In genomic region chr3:17431004-17431403, GRCh38 we compare ENCODE assay signal across 8 cellular contexts.
DNase-seq lines count a peak whose midpoint lies in the region; ATAC-seq, FAIRE-seq and TF ChIP-seq lines count a peak whose summit lies in the region.

No MANE protein-coding gene starts in this region.

- H3K27ac Mint-ChIP-seq in CD8-positive, alpha-beta memory T cell, result no peak overlapping the region

- no peak overlapping the region for H3K9ac ChIP-seq in IMR-90 (ENCODE audit: low read depth, low read length)

- H3K79me1 ChIP-seq in IMR-90 (ENCODE audit: low read depth in 1 of 2, low read length in 2 of 2), result no peaks in the 10 kb centered on the region; a peak in 1 of 4 replicates

- intact Hi-C loops in IMR-90 (cut with micrococcal nuclease), result loop anchor here (1.0 to 5.0 kb wide), 3 partner anchors 211 to 410 kb away; partner anchors contain the start of gene TBC1D5
- intact Hi-C loops in testis (cut with DNase I; ENCODE audit: low total_unique reads), result loop anchor here (10.0 kb wide), 1 partner anchor 414 kb away; no protein-coding TSS in a partner anchor

- peaks cover 0 to 4% (median 3%) of the 10 kb centered on the region in 3 donors for H3K36me3 Mint-ChIP-seq in CD8-positive, alpha-beta memory T cell

- H2AK9ac ChIP-seq in IMR-90 (replicated peaks; ENCODE audit: low read depth, low read length, poor library complexity), result no peak overlapping the region

- H3K36me3 ChIP-seq in IMR-90 (ENCODE audit: control insufficient read depth, insufficient read depth, low read length) (no peaks in the 10 kb centered on the region), testis (ENCODE audit: low read depth, missing control alignments) (no peaks in the 10 kb centered on the region)
- no peaks in the 10 kb centered on the region for H3K36me3 ChIP-seq in CD8-positive, alpha-beta memory T cell (ENCODE audit: insufficient read depth, low read length)

- no peaks in the 10 kb centered on the region for H3K27me3 ChIP-seq in IMR-90 (ENCODE audit: control insufficient read depth, insufficient read depth, low read length)
- H3K27me3 ChIP-seq in testis, result no peaks in the 10 kb centered on the region
- no peaks in the 10 kb centered on the region for H3K27me3 ChIP-seq in CD8-positive, alpha-beta memory T cell (ENCODE audit: insufficient read depth, low read length, poor library complexity, severe bottlenecking)

- no peak overlapping the region for H3K56ac ChIP-seq in IMR-90 (ENCODE audit: extremely low read depth, insufficient read depth, low read length)

- no peaks in the 10 kb centered on the region for H4K20me1 ChIP-seq in IMR-90 (ENCODE audit: insufficient read depth, low read length)

- no peak overlapping the region for H2BK120ac ChIP-seq in IMR-90 (ENCODE audit: low read depth, low read length)

- H3K4me1 ChIP-seq in IMR-90 (ENCODE audit: control insufficient read depth, insufficient read depth, low read length), result no peaks in the 10 kb centered on the region; the same call in 1 of the 2 replicates
- peaks cover 3% of the 10 kb centered on the region for H3K4me1 ChIP-seq in testis
- H3K4me1 ChIP-seq in CD8-positive, alpha-beta memory T cell (ENCODE audit: insufficient read depth, low read length), result no peaks in the 10 kb centered on the region

- H2AFZ ChIP-seq in IMR-90 (replicated peaks; ENCODE audit: low read length, poor library complexity), result no peak overlapping the region

- no peak overlapping the region for H3K14ac ChIP-seq in IMR-90 (replicated peaks; ENCODE audit: low read depth, low read length)

- no peak overlapping the region for H4K8ac ChIP-seq in IMR-90 (ENCODE audit: low read depth in 2 of 2, low read length in 2 of 2)

- H3K9me1 ChIP-seq in IMR-90 (ENCODE audit: insufficient read depth, low read length), result no peaks in the 10 kb centered on the region

- TF ChIP-seq POLR2A in IMR-90 (IDR thresholded peaks at IDR 0.05; ENCODE audit: low read depth, low read length) (no peak), testis (IDR thresholded peaks at IDR 0.05) (no peak)

- peaks cover 0 to 2% of the 10 kb centered on the region in 2 donors for H3K27me3 Mint-ChIP-seq in CD8-positive, alpha-beta memory T cell

- H3K23ac ChIP-seq in IMR-90 (ENCODE audit: low read depth, low read length), result no peak overlapping the region

- H3K27ac ChIP-seq in IMR-90 (ENCODE audit: insufficient read depth, low read length) (no peak overlapping the region), testis (no peak overlapping the region)
- H3K27ac ChIP-seq in CD8-positive, alpha-beta memory T cell (ENCODE audit: low read depth, low read length), result no peak overlapping the region

- H2AK5ac ChIP-seq in IMR-90 (ENCODE audit: low read depth, low read length), result no peak overlapping the region

- H3K18ac ChIP-seq in IMR-90 (ENCODE audit: low read depth, low read length), result no peak overlapping the region

- peak; percentile 44 for TF ChIP-seq CTCF in GM10248 (IDR thresholded peaks at IDR 0.05; ENCODE audit: control extremely low read depth, extremely low read depth, low read depth, missing control alignments)
- peak; percentile 55 for TF ChIP-seq CTCF in IMR-90 (conservative IDR thresholded peaks at IDR 0.05; ENCODE audit: low read depth, low read length)
- TF ChIP-seq CTCF in testis (IDR thresholded peaks at IDR 0.05), result peak in 2 of 3 experiments; percentile 7 to 38

- H3K4me1 Mint-ChIP-seq in CD8-positive, alpha-beta memory T cell, result no peaks in the 10 kb centered on the region

- WGBS in IMR-90 (ENCODE audit: extremely low coverage in 2 of 2, insufficient read length in 1 of 2), 2 experiments, result no CpG with 5 or more reads among the region's 2 CpGs
- 27 to 30% methylated on average over 2 of the region's 2 CpGs for WGBS in testis, 2 donors

- POLR2A ChIA-PET in GM10248 (lab: Yijun Ruan, JAX), result no interaction called here
- POLR2A ChIA-PET in IMR-90 (lab: Charles Lee; ENCODE audit: unreplicated experiment), result interaction anchor here (0.6 kb wide), 1 partner anchor 962 kb away, joined by 8 read pairs; no protein-coding TSS in a partner anchor
- POLR2A ChIA-PET in CD8-positive, alpha-beta memory T cell (lab: Charles Lee), result no interaction called here

- ATAC-seq in IMR-90 (ENCODE audit: low read depth), result peak; percentile 70; the same call in 1 of the 2 replicates
- ATAC-seq in SK-N-SH treated with all-trans-retinoic acid at 6 μM for 48 hours, result peak; percentile 79
- ATAC-seq in GM21737 (IDR thresholded peaks at IDR 0.05; ENCODE audit: unreplicated experiment), result no peak
- ATAC-seq in HG03280 (IDR thresholded peaks at IDR 0.05; ENCODE audit: unreplicated experiment), result no peak

- H3K4me2 ChIP-seq in IMR-90 (ENCODE audit: low read depth, low read length), result no peak overlapping the region

- dilution Hi-C loops in IMR-90 (cut with HindIII; ENCODE audit: low sequenced_read_pairs, unreplicated experiment), result no loop called here

- H3K4me3 Mint-ChIP-seq in CD8-positive, alpha-beta memory T cell, result no peak overlapping the region

- H3K9me3 ChIP-seq in IMR-90 (ENCODE audit: control insufficient read depth, insufficient read depth, low read length), result no peaks in the 10 kb centered on the region
- H3K9me3 ChIP-seq in testis, result no peaks in the 10 kb centered on the region
- no peaks in the 10 kb centered on the region for H3K9me3 ChIP-seq in CD8-positive, alpha-beta memory T cell (ENCODE audit: low read length)

- H4K5ac ChIP-seq in IMR-90 (ENCODE audit: low read depth, low read length), result no peak overlapping the region

- in situ Hi-C loops in IMR-90 (cut with MboI; ENCODE audit: low sequenced_read_pairs), result loop anchor here (5.0 kb wide), 1 partner anchor 406 kb away; no protein-coding TSS in a partner anchor

- no peak overlapping the region for H2BK15ac ChIP-seq in IMR-90 (ENCODE audit: low read depth, low read length)

- H3K4ac ChIP-seq in IMR-90 (ENCODE audit: low read depth, low read length), result no peak overlapping the region

- H4K91ac ChIP-seq in IMR-90 (ENCODE audit: insufficient read depth, low read depth, low read length), result no peak overlapping the region

- no peaks in the 10 kb centered on the region for H3K9me3 Mint-ChIP-seq in CD8-positive, alpha-beta memory T cell

- H2BK5ac ChIP-seq in IMR-90 (ENCODE audit: low read depth, low read length, poor library complexity, severe bottlenecking), result no peak overlapping the region

- FAIRE-seq in frontal cortex (lab: Jason Lieb, UNC), result peak; percentile 94

- no peak overlapping the region for H2BK20ac ChIP-seq in IMR-90 (ENCODE audit: low read depth, low read length)

- peak; percentile 64 for TF ChIP-seq RAD21 in IMR-90 (IDR thresholded peaks at IDR 0.05; ENCODE audit: low read length)

- BruUV-seq in IMR-90 (replicated peaks; lab: Mats Ljungman, UMichigan), result no TSS peak

- peak; percentile 28 for DNase-seq in GM10248 (ENCODE audit: extremely low spot score)
- peak; percentile 53 for DNase-seq in IMR-90
- DNase-seq in frontal cortex (ENCODE audit: low spot score in 2 of 2), result peak in 1 of 2 donors; percentile 20
- no peak for DNase-seq in testis
- no peak for DNase-seq in CD8-positive, alpha-beta memory T cell

- H3K4me3 ChIP-seq in IMR-90 (ENCODE audit: insufficient read depth, low read depth, low read length) (no peak overlapping the region), testis (no peak overlapping the region)
- no peak overlapping the region for H3K4me3 ChIP-seq in CD8-positive, alpha-beta memory T cell (ENCODE audit: low read length)

- CTCF ChIA-PET in GM10248 (lab: Yijun Ruan, JAX) (interaction anchor here (1.0 to 8.4 kb wide), 4 partner anchors 9 to 411 kb away, joined by 3 to 87 read pairs (median 6); no protein-coding TSS in a partner anchor), IMR-90 (lab: Yijun Ruan, JAX) (interaction anchor here (1.7 to 5.6 kb wide), 2 partner anchors 411 to 414 kb away, joined by 3 to 43 read pairs; no protein-coding TSS in a partner anchor)
- CTCF ChIA-PET in CD8-positive, alpha-beta memory T cell (lab: Charles Lee), result no interaction called here

TF ChIP-seq in IMR-90, 13 proteins besides CTCF, POLR2A, EP300 and RAD21:
- TF ChIP-seq MXI1 (IDR thresholded peaks at IDR 0.05; ENCODE audit: borderline replicate concordance, low read depth, low read length) (no peak), MAFK (IDR thresholded peaks at IDR 0.05; ENCODE audit: low read depth, low read length) (no peak), USF2 (IDR thresholded peaks at IDR 0.05; ENCODE audit: low read depth, low read length) (no peak), SMC3 (IDR thresholded peaks at IDR 0.05; ENCODE audit: low read depth, low read length) (peak; percentile 58), BHLHE40 (IDR thresholded peaks at IDR 0.05; ENCODE audit: low read depth, low read length) (no peak), CHD1 (IDR thresholded peaks at IDR 0.05; ENCODE audit: low read depth, low read length) (no peak)
TF ChIP-seq in IMR-90: peak in this region for 1.

TF ChIP-seq in SK-N-SH treated with all-trans-retinoic acid at 6 μM for 48 hours, 23 proteins besides CTCF, POLR2A, EP300 and RAD21 (continues in another document):
- TF ChIP-seq, protein P1, sequence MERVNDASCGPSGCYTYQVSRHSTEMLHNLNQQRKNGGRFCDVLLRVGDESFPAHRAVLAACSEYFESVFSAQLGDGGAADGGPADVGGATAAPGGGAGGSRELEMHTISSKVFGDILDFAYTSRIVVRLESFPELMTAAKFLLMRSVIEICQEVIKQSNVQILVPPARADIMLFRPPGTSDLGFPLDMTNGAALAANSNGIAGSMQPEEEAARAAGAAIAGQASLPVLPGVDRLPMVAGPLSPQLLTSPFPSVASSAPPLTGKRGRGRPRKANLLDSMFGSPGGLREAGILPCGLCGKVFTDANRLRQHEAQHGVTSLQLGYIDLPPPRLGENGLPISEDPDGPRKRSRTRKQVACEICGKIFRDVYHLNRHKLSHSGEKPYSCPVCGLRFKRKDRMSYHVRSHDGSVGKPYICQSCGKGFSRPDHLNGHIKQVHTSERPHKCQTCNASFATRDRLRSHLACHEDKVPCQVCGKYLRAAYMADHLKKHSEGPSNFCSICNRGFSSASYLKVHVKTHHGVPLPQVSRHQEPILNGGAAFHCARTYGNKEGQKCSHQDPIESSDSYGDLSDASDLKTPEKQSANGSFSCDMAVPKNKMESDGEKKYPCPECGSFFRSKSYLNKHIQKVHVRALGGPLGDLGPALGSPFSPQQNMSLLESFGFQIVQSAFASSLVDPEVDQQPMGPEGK (CRISPR knock-in tag; IDR thresholded peaks at IDR 0.05; ENCODE audit: borderline replicate concordance), result no peak
- no peak for TF ChIP-seq ZFP30 (CRISPR knock-in tag; IDR thresholded peaks at IDR 0.05)
- no peak for TF ChIP-seq POU6F1 (CRISPR knock-in tag; IDR thresholded peaks at IDR 0.05; ENCODE audit: borderline replicate concordance, low read depth)

Comparison
In these comparisons a context has a peak if more than half of its experiments do, and no peak if none do; other contexts are left out.
1. DNase-seq: peak in GM10248 (single experiment) and IMR-90 (single experiment); none in testis (single experiment) and CD8-positive, alpha-beta memory T cell (0 of 5).
2. ATAC-seq: peak in IMR-90 (single experiment) and SK-N-SH treated with all-trans-retinoic acid at 6 μM for 48 hours (single experiment); none in GM21737 (single experiment) and HG03280 (single experiment).
3. Peak in every context shown above with its lines, with median percentiles within 50 percentile points of each other: CTCF ChIP-seq.